Comparison of ENCODE assay signal across 7 cellular contexts in genomic region chr10:88091490-88092061, GRCh38.
DNase-seq lines count a peak whose midpoint lies in the region; ATAC-seq, FAIRE-seq and TF ChIP-seq lines count a peak whose summit lies in the region.

No MANE protein-coding gene starts in this region.

- peaks cover 8% of the 10 kb centered on the region for H3K9me3 Mint-ChIP-seq in activated CD4-positive, alpha-beta T cell treated with anti-CD3 and anti-CD28 coated beads, Interleukin-2, amount 10 ng/mL, durations not matched to agents 7 days and 5 days

- CTCF ChIA-PET in activated CD4-positive, alpha-beta T cell treated with anti-CD3 and anti-CD28 coated beads, Interleukin-2, amount 10 ng/mL, durations not matched to agents 7 days and 5 days (lab: Charles Lee), result interaction anchor here (1.0 to 2.3 kb wide), 5 partner anchors 9 to 297 kb away, joined by 3 to 6 read pairs (median 5); no protein-coding TSS in a partner anchor

- H3K4me1 Mint-ChIP-seq in activated CD4-positive, alpha-beta T cell treated with anti-CD3 and anti-CD28 coated beads, Interleukin-2, amount 10 ng/mL, durations not matched to agents 7 days and 5 days, result peaks cover 38% of the 10 kb centered on the region

- no peaks in the 10 kb centered on the region for H3K79me2 ChIP-seq in keratinocyte (ENCODE audit: control insufficient read depth, insufficient read depth, low read length)

- no peak overlapping the region for H2AFZ ChIP-seq in keratinocyte (ENCODE audit: control insufficient read depth, low read length)

- H4K20me1 ChIP-seq in keratinocyte (ENCODE audit: control insufficient read depth, extremely low read depth, insufficient read depth, low read length), result no peaks in the 10 kb centered on the region

- H3K9ac ChIP-seq in keratinocyte (ENCODE audit: control insufficient read depth, extremely low read depth, insufficient read depth, low read length), result no peak overlapping the region

- H3K4me3 ChIP-seq in keratinocyte (ENCODE audit: control insufficient read depth in 2 of 3, extremely low read depth in 1 of 3, insufficient read depth in 2 of 3, low read depth in 1 of 3, low read length in 3 of 3) (no peak overlapping the region), upper lobe of right lung (no peak overlapping the region)

- H3K27ac Mint-ChIP-seq in activated CD4-positive, alpha-beta T cell treated with anti-CD3 and anti-CD28 coated beads, Interleukin-2, amount 10 ng/mL, durations not matched to agents 7 days and 5 days, result peak overlapping the region; percentile 90

- H3K27me3 Mint-ChIP-seq in activated CD4-positive, alpha-beta T cell treated with anti-CD3 and anti-CD28 coated beads, Interleukin-2, amount 10 ng/mL, durations not matched to agents 7 days and 5 days, result peaks cover 40% of the 10 kb centered on the region

- DNase-seq in activated CD4-positive, alpha-beta T cell treated with anti-CD3 and anti-CD28 coated beads, Interleukin-2, amount 10 ng/mL, durations not matched to agents 7 days and 5 days, result peak; percentile 86
- DNase-seq in keratinocyte (ENCODE audit: low read depth, low spot score) (no peak), upper lobe of right lung (no peak), NCI-H1930 (lab: John Stamatoyannopoulos, UW) (no peak), glomerular visceral epithelial cell (ENCODE audit: extremely low spot score) (no peak)

- H3K36me3 ChIP-seq in keratinocyte (ENCODE audit: control insufficient read depth in 2 of 2, extremely low read depth in 1 of 2, insufficient read depth in 2 of 2, low read length in 2 of 2), result no peaks in the 10 kb centered on the region
- no peaks in the 10 kb centered on the region for H3K36me3 ChIP-seq in upper lobe of right lung

- H3K36me3 Mint-ChIP-seq in activated CD4-positive, alpha-beta T cell treated with anti-CD3 and anti-CD28 coated beads, Interleukin-2, amount 10 ng/mL, durations not matched to agents 7 days and 5 days (ENCODE audit: low read depth), result peaks cover 18% of the 10 kb centered on the region

- H3K27ac ChIP-seq in keratinocyte (ENCODE audit: control insufficient read depth, insufficient read depth, low read length) (no peak overlapping the region), upper lobe of right lung (no peak overlapping the region)

- peak in 2 of 3 experiments; percentile 21 to 51 for TF ChIP-seq CTCF in keratinocyte (optimal IDR thresholded peaks at IDR 0.05 in 1 of 3, IDR thresholded peaks at IDR 0.05 in 1 of 3, conservative IDR thresholded peaks at IDR 0.05 in 1 of 3; ENCODE audit: extremely low read depth in 1 of 3, insufficient read depth in 2 of 3, low read length in 3 of 3)
- TF ChIP-seq CTCF in upper lobe of right lung (IDR thresholded peaks at IDR 0.05), result no peak

- peak; percentile 100 for FAIRE-seq in keratinocyte (lab: Jason Lieb, UNC)

- H3K9me1 ChIP-seq in keratinocyte (ENCODE audit: control insufficient read depth, extremely low read depth, insufficient read depth, low read length), result no peaks in the 10 kb centered on the region

- peak overlapping the region; percentile 28 for H3K4me2 ChIP-seq in keratinocyte (ENCODE audit: control insufficient read depth, extremely low read depth, insufficient read depth, low read depth, low read length)

- H3K4me3 Mint-ChIP-seq in activated CD4-positive, alpha-beta T cell treated with anti-CD3 and anti-CD28 coated beads, Interleukin-2, amount 10 ng/mL, durations not matched to agents 7 days and 5 days, result peak overlapping the region; percentile 4

- H3K9me3 ChIP-seq in keratinocyte (ENCODE audit: control insufficient read depth, low read depth, low read length), result no peaks in the 10 kb centered on the region
- H3K9me3 ChIP-seq in upper lobe of right lung, result no peaks in the 10 kb centered on the region

- intact Hi-C loops in upper lobe of right lung (cut with DNase I), result no loop called here

- no peaks in the 10 kb centered on the region for H3K27me3 ChIP-seq in keratinocyte (ENCODE audit: control insufficient read depth, extremely low read depth, insufficient read depth, low read length)
- H3K27me3 ChIP-seq in upper lobe of right lung, result no peaks in the 10 kb centered on the region

- H3K4me1 ChIP-seq in keratinocyte (ENCODE audit: control insufficient read depth, extremely low read depth, insufficient read depth, low read length) (peaks cover 49% of the 10 kb centered on the region), upper lobe of right lung (no peaks in the 10 kb centered on the region)

- POLR2A ChIA-PET in activated CD4-positive, alpha-beta T cell treated with anti-CD3 and anti-CD28 coated beads, Interleukin-2, amount 10 ng/mL, durations not matched to agents 7 days and 5 days (lab: Charles Lee), result interaction anchor here (0.5 to 0.9 kb wide), 5 partner anchors 180 to 278 kb away, joined by 3 to 8 read pairs (median 3); partner anchors contain the start of genes KLLN and PTEN

- ATAC-seq in GM19463 (IDR thresholded peaks at IDR 0.05; ENCODE audit: unreplicated experiment), result peak; percentile 73
- peak; percentile 87 for ATAC-seq in HG03460 (IDR thresholded peaks at IDR 0.05; ENCODE audit: unreplicated experiment)
- ATAC-seq in upper lobe of right lung, result peak; percentile 81

- dilution Hi-C loops in keratinocyte (cut with MboI; ENCODE audit: extremely low pct_ligation_motif_present, low sequenced_read_pairs), result no loop called here
